Comparison of ENCODE assay signal across 17 cellular contexts in the genomic region with DNA sequence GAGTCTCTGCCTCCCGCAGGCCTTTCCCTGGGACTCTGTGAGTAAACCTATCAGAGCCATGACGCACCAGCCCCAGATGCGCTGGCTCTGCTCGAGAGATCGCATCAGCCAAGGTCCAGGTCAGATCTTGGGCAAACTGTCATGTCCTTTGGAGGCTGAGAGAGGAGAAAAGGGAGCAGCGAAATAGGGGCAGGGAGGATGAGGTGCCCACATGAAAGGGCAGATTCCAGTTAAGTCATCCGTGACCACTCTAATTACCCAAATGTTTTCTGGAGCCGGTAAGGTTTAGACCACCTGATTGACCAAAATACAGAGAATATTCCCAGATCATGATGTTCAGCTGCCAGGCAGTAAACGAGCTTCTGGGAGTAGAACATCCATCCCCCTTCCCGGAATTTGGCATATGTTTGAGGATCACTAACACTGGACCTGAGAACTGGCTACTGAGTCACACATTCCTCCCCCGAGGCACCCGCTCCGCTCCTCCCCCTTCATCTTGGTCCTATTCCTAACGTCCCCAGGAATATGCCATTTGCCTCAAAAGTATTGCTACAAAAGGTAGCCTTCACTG.
DNase-seq lines count a peak whose midpoint lies in the region; ATAC-seq, FAIRE-seq and TF ChIP-seq lines count a peak whose summit lies in the region.
"Had no signal": no experiment of that assay in that cellular context is flagged by ENCODE, and none has a peak within 500 bp of the region (broad histone marks: within the 10 kb centered on the region; RNA-seq: fewer than 3 reads in every experiment).

No MANE protein-coding gene starts in this region.

- H3K4me2 ChIP-seq in HepG2 (ENCODE audit: low read depth, low read length): no peak overlapping the region

- 94% methylated on average over 13 of the region's 14 CpGs for WGBS in HepG2 (ENCODE audit: low lambda C conversion rate)

- peak overlapping the region; percentile 5 for H3K4me3 Mint-ChIP-seq in chondrocyte (ENCODE audit: unreplicated experiment)
- no peak overlapping the region for H3K4me3 Mint-ChIP-seq in mesothelial cell of epicardium
- H3K4me3 Mint-ChIP-seq in type B pancreatic cell: peak overlapping the region; percentile 20
- H3K4me3 Mint-ChIP-seq: activated CD8-positive, alpha-beta T cell treated with anti-CD3 and anti-CD28 coated beads, Interleukin-2, amount 10 ng/mL, durations not matched to agents 7 days and 5 days; stimulated activated memory B cell treated with anti-CD40 and anti-IgM and Interleukin-4, amounts not matched to agents 10 μg/mL and 1 μg/mL and 100 μg/mL, for 72 hours had no signal

- H3K9me3 ChIP-seq in MG63 (no peaks in the 10 kb centered on the region), A673 (ENCODE audit: low read depth, low read length, poor library complexity, severe bottlenecking) (no peaks in the 10 kb centered on the region), HepG2 (ENCODE audit: low read length) (no peaks in the 10 kb centered on the region)
- H3K9me3 ChIP-seq: mucosa of descending colon, spleen, upper lobe of left lung had no signal

- DNase-seq in MG63 (peak; percentile 88), chondrocyte (ENCODE audit: low spot score) (no peak), mesothelial cell of epicardium (ENCODE audit: low spot score in 2 of 2, unreplicated experiment in 2 of 2) (no peak), type B pancreatic cell (ENCODE audit: extremely low spot score, unreplicated experiment) (no peak), A673 (ENCODE audit: low spot score) (no peak), activated gamma-delta T cell treated with Interleukin-2 at 50 U/mL for 16 hours (no peak), HepG2 (ENCODE audit: low spot score) (no peak)
- DNase-seq: activated CD8-positive, alpha-beta T cell treated with anti-CD3 and anti-CD28 coated beads, Interleukin-2, amount 10 ng/mL, durations not matched to agents 7 days and 5 days; IMR-90; mucosa of descending colon; NCI-H748 treated with DMSO at 0.1 percent for 48 hours; spleen; upper lobe of left lung had no signal

- H4K20me1 ChIP-seq in HepG2 (ENCODE audit: insufficient read depth, low read length): no peaks in the 10 kb centered on the region

- H3K27ac Mint-ChIP-seq in chondrocyte (ENCODE audit: unreplicated experiment) (no peak overlapping the region), mesothelial cell of epicardium (peak overlapping the region; percentile 9), type B pancreatic cell (no peak overlapping the region)
- H3K27ac Mint-ChIP-seq: activated CD8-positive, alpha-beta T cell treated with anti-CD3 and anti-CD28 coated beads, Interleukin-2, amount 10 ng/mL, durations not matched to agents 7 days and 5 days; stimulated activated memory B cell treated with anti-CD40 and anti-IgM and Interleukin-4, amounts not matched to agents 10 μg/mL and 1 μg/mL and 100 μg/mL, for 72 hours had no signal

- ATAC-seq in GM21529 (IDR thresholded peaks at IDR 0.05; ENCODE audit: unreplicated experiment) (no peak), HepG2 (no peak)
- ATAC-seq: activated CD8-positive, alpha-beta T cell treated with anti-CD3 and anti-CD28 coated beads, Interleukin-2, amount 10 ng/mL, durations not matched to agents 7 days and 5 days; mucosa of descending colon; stimulated activated memory B cell treated with anti-CD40 and anti-IgM and Interleukin-4, amounts not matched to agents 10 μg/mL and 1 μg/mL and 100 μg/mL, for 72 hours had no signal

- no peak overlapping the region for H2AFZ ChIP-seq in HepG2 (ENCODE audit: low read length)

- TF ChIP-seq EP300 in HepG2 (IDR thresholded peaks at IDR 0.05; ENCODE audit: low read depth in 2 of 2, low read length in 2 of 2) (no peak), HepG2 (CRISPR knock-in tag; IDR thresholded peaks at IDR 0.05; ENCODE audit: borderline replicate concordance) (no peak)

- no peak overlapping the region for H3K4me3 ChIP-seq in MG63
- H3K4me3 ChIP-seq in A673 (ENCODE audit: low read depth, low read length, poor library complexity, severe bottlenecking): no peak overlapping the region
- H3K4me3 ChIP-seq in HepG2 (replicated peaks in 1 of 3; ENCODE audit: insufficient read depth in 1 of 3, low read depth in 2 of 3, low read length in 3 of 3): no peak overlapping the region
- H3K4me3 ChIP-seq: mucosa of descending colon, spleen, upper lobe of left lung had no signal

- H3K79me2 ChIP-seq in HepG2 (ENCODE audit: insufficient read depth, low read length): no peaks in the 10 kb centered on the region

- no peaks in the 10 kb centered on the region for H3K36me3 Mint-ChIP-seq in chondrocyte (ENCODE audit: low read depth)
- peaks cover 23% of the 10 kb centered on the region for H3K36me3 Mint-ChIP-seq in mesothelial cell of epicardium
- H3K36me3 Mint-ChIP-seq in type B pancreatic cell: peaks cover 48% of the 10 kb centered on the region
- H3K36me3 Mint-ChIP-seq: stimulated activated memory B cell treated with anti-CD40 and anti-IgM and Interleukin-4, amounts not matched to agents 10 μg/mL and 1 μg/mL and 100 μg/mL, for 72 hours had no signal

- POLR2A ChIA-PET in A673 (lab: Charles Lee; ENCODE audit: low non-redundant PET) (no interaction called here), HepG2 (lab: Yijun Ruan, JAX) (no interaction called here)

- FAIRE-seq in HepG2 (lab: Jason Lieb, UNC): no peak
- FAIRE-seq: islet of Langerhans had no signal

- H3K9ac ChIP-seq in HepG2 (ENCODE audit: insufficient read depth, low read depth, low read length): no peak overlapping the region

- H3K9me3 Mint-ChIP-seq in chondrocyte (ENCODE audit: low read depth) (no peaks in the 10 kb centered on the region), mesothelial cell of epicardium (no peaks in the 10 kb centered on the region), type B pancreatic cell (no peaks in the 10 kb centered on the region)
- H3K9me3 Mint-ChIP-seq: stimulated activated memory B cell treated with anti-CD40 and anti-IgM and Interleukin-4, amounts not matched to agents 10 μg/mL and 1 μg/mL and 100 μg/mL, for 72 hours had no signal

- H3K4me1 ChIP-seq in A673 (ENCODE audit: insufficient read depth, low read length, poor library complexity, severe bottlenecking): no peaks in the 10 kb centered on the region
- peaks cover 9% of the 10 kb centered on the region; the same call in 1 of the 2 replicates for H3K4me1 ChIP-seq in HepG2 (ENCODE audit: insufficient read depth, low read length)
- H3K4me1 ChIP-seq: spleen, upper lobe of left lung had no signal

- H3K36me3 ChIP-seq in MG63: no peaks in the 10 kb centered on the region
- no peaks in the 10 kb centered on the region for H3K36me3 ChIP-seq in A673 (ENCODE audit: insufficient read depth, low read length, poor library complexity, severe bottlenecking)
- H3K36me3 ChIP-seq in HepG2 (replicated peaks in 1 of 2; ENCODE audit: control insufficient read depth in 1 of 2, insufficient read depth in 2 of 2, low read length in 2 of 2): peaks cover 0 to 3% of the 10 kb centered on the region in 2 experiments; a peak in 2 of 5 replicates
- H3K36me3 ChIP-seq: spleen, upper lobe of left lung had no signal

- TF ChIP-seq RAD21 in HepG2 (CRISPR knock-in tag; IDR thresholded peaks at IDR 0.05): no peak

- CTCF ChIA-PET in A673 (lab: Charles Lee): no interaction called here
- CTCF ChIA-PET in HepG2 (lab: Yijun Ruan, JAX; ENCODE audit: low intra/inter-chr PET ratio, low total read pairs): no interaction called here

- in situ Hi-C loops in HepG2 (cut with HindIII; ENCODE audit: extremely low pct_ligation_motif_present, low pct_unique_long_range_greater_than_20kb): no loop called here

- peaks cover 1% of the 10 kb centered on the region for H3K27me3 Mint-ChIP-seq in chondrocyte (ENCODE audit: low read depth)
- no peaks in the 10 kb centered on the region for H3K27me3 Mint-ChIP-seq in mesothelial cell of epicardium (ENCODE audit: low read depth)
- H3K27me3 Mint-ChIP-seq in type B pancreatic cell: no peaks in the 10 kb centered on the region
- H3K27me3 Mint-ChIP-seq: stimulated activated memory B cell treated with anti-CD40 and anti-IgM and Interleukin-4, amounts not matched to agents 10 μg/mL and 1 μg/mL and 100 μg/mL, for 72 hours had no signal

- BruUV-seq in A673 (replicated peaks; lab: Mats Ljungman, UMichigan) (no TSS peak), HepG2 (replicated peaks; lab: Mats Ljungman, UMichigan) (no TSS peak)

- H3K4me1 Mint-ChIP-seq in chondrocyte (ENCODE audit: low read depth) (peaks cover 30% of the 10 kb centered on the region), mesothelial cell of epicardium (peaks cover 41% of the 10 kb centered on the region), type B pancreatic cell (ENCODE audit: unreplicated experiment) (peaks cover 36% of the 10 kb centered on the region)
- H3K4me1 Mint-ChIP-seq: stimulated activated memory B cell treated with anti-CD40 and anti-IgM and Interleukin-4, amounts not matched to agents 10 μg/mL and 1 μg/mL and 100 μg/mL, for 72 hours had no signal

- no peak for TF ChIP-seq POLR2A in HepG2 (IDR thresholded peaks at IDR 0.05; ENCODE audit: insufficient read depth in 1 of 2, low read depth in 2 of 2, low read length in 2 of 2)

- intact Hi-C loops in A673 (cut with micrococcal nuclease; ENCODE audit: unreplicated experiment): no loop called here
- intact Hi-C loops in HepG2 (cut with micrococcal nuclease; ENCODE audit: unreplicated experiment): no loop called here

- H3K27me3 ChIP-seq in MG63: no peaks in the 10 kb centered on the region
- H3K27me3 ChIP-seq in A673 (replicated peaks; ENCODE audit: insufficient read depth, low read depth, low read length, poor library complexity): peaks cover 12% of the 10 kb centered on the region
- H3K27me3 ChIP-seq in HepG2 (ENCODE audit: control insufficient read depth in 1 of 2, insufficient read depth in 2 of 2, low read length in 2 of 2): no peaks in the 10 kb centered on the region
- H3K27me3 ChIP-seq: upper lobe of left lung had no signal

- no peak for TF ChIP-seq CTCF in chondrocyte (IDR thresholded peaks at IDR 0.05)
- no peak for TF ChIP-seq CTCF in mesothelial cell of epicardium (IDR thresholded peaks at IDR 0.05; ENCODE audit: unreplicated experiment)
- no peak for TF ChIP-seq CTCF in type B pancreatic cell (conservative IDR thresholded peaks at IDR 0.05)
- no peak for TF ChIP-seq CTCF in A673 (conservative IDR thresholded peaks at IDR 0.05; ENCODE audit: low read depth, low read length)
- TF ChIP-seq CTCF in HepG2 (CRISPR knock-in tag; IDR thresholded peaks at IDR 0.05): no peak

- H3K27ac ChIP-seq in A673 (ENCODE audit: low read depth, low read length, poor library complexity, severe bottlenecking): no peak overlapping the region
- no peak overlapping the region for H3K27ac ChIP-seq in HepG2 (ENCODE audit: extremely low read length, insufficient read depth, low read length)
- H3K27ac ChIP-seq: epithelial cell of prostate, spleen, upper lobe of left lung had no signal

TF ChIP-seq in HepG2, 621 proteins besides CTCF, POLR2A, EP300 and RAD21:
- TF ChIP-seq FOXK2 (IDR thresholded peaks at IDR 0.05) (no peak), SKI (IDR thresholded peaks at IDR 0.05; ENCODE audit: partially characterized antibody) (no peak), PTBP1 (IDR thresholded peaks at IDR 0.05; ENCODE audit: low read depth, low read length, poor library complexity, severe bottlenecking) (no peak)
